Comparison of ENCODE assay signal across 17 cellular contexts in genomic region chr7:141884544-141885227, GRCh38. TPM values are rescaled to one million over a fixed set of nuclear protein-coding genes. Genes with fewer than 3 reads are reported as not detected.
DNase-seq lines count a peak whose midpoint lies in the region; ATAC-seq and TF ChIP-seq lines count a peak whose summit lies in the region.
"Had no signal": no experiment of that assay in that cellular context is flagged by ENCODE, and none has a peak within 500 bp of the region (broad histone marks: within the 10 kb centered on the region; RNA-seq: fewer than 3 reads in every experiment).

No MANE protein-coding gene starts in this region.

- no peak overlapping the region for H4K91ac ChIP-seq in mesenchymal stem cell (ENCODE audit: low read length)

- H3K23ac ChIP-seq in mesendoderm (ENCODE audit: low read length) (no peak overlapping the region), mesenchymal stem cell (ENCODE audit: low read length in 2 of 2) (no peak overlapping the region)

- H3K36me3 ChIP-seq in GM06990 (ENCODE audit: control insufficient read depth, insufficient read depth, low read length) = no peaks in the 10 kb centered on the region
- H3K36me3 ChIP-seq in mesendoderm (ENCODE audit: control insufficient read depth, insufficient read depth, low read length) = no peaks in the 10 kb centered on the region
- H3K36me3 ChIP-seq in mesenchymal stem cell (ENCODE audit: control insufficient read depth in 1 of 2, insufficient read depth in 2 of 2, low read depth in 1 of 2, low read length in 2 of 2) = no peaks in the 10 kb centered on the region
- H3K36me3 ChIP-seq: adrenal gland had no signal

- H2BK12ac ChIP-seq in mesenchymal stem cell (ENCODE audit: low read length in 2 of 2) = no peak overlapping the region

- H3K14ac ChIP-seq in mesenchymal stem cell (ENCODE audit: low read length in 2 of 2) = no peak overlapping the region

- H3K27ac ChIP-seq in mesendoderm (ENCODE audit: low read depth, low read length) = no peak overlapping the region
- no peak overlapping the region for H3K27ac ChIP-seq in mesenchymal stem cell (ENCODE audit: low read length, poor library complexity, severe bottlenecking)
- H3K27ac ChIP-seq: adrenal gland had no signal

- H3K79me2 ChIP-seq in mesendoderm (ENCODE audit: control insufficient read depth, insufficient read depth, low read length) = no peaks in the 10 kb centered on the region

- H3K4ac ChIP-seq in mesendoderm (ENCODE audit: low read depth, low read length) (no peak overlapping the region), mesenchymal stem cell (ENCODE audit: low read depth in 1 of 2, low read length in 2 of 2) (no peak overlapping the region)

- H3K79me1 ChIP-seq in mesendoderm (ENCODE audit: low read length) (no peaks in the 10 kb centered on the region), mesenchymal stem cell (replicated peaks; ENCODE audit: low read length, poor library complexity, severe bottlenecking) (no peaks in the 10 kb centered on the region)

- H3K18ac ChIP-seq in mesendoderm (ENCODE audit: low read length) (no peak overlapping the region), mesenchymal stem cell (ENCODE audit: low read depth in 1 of 2, low read length in 2 of 2) (no peak overlapping the region)

- WGBS in mesendoderm (ENCODE audit: extremely low coverage, insufficient coverage, low lambda C conversion rate) = no CpG with 5 or more reads among the region's 5 CpGs
- WGBS in mesenchymal stem cell = 78% methylated on average over 5 of the region's 5 CpGs

- H3K9ac ChIP-seq in mesendoderm (ENCODE audit: low read length) (no peak overlapping the region), mesenchymal stem cell (ENCODE audit: low read length) (no peak overlapping the region)

- H3K4me1 ChIP-seq in mesendoderm (ENCODE audit: control insufficient read depth, low read depth, low read length) (no peaks in the 10 kb centered on the region), mesenchymal stem cell (ENCODE audit: control insufficient read depth, insufficient read depth, low read depth, low read length) (no peaks in the 10 kb centered on the region)
- H3K4me1 ChIP-seq: adrenal gland had no signal

- H3K4me3 ChIP-seq in GM06990 (replicated peaks; ENCODE audit: low read depth, low read length) (no peak overlapping the region), mesendoderm (ENCODE audit: low read length) (no peak overlapping the region), mesenchymal stem cell (ENCODE audit: insufficient read depth in 1 of 2, low read depth in 1 of 2, low read length in 2 of 2) (no peak overlapping the region)
- H3K4me3 ChIP-seq: adrenal gland, K562 had no signal

- peak; percentile 82 for ATAC-seq in GM18909 (IDR thresholded peaks at IDR 0.05; ENCODE audit: poor library complexity, unreplicated experiment)
- ATAC-seq in HG02759 (IDR thresholded peaks at IDR 0.05; ENCODE audit: unreplicated experiment) = peak; percentile 91
- no peak for ATAC-seq in GM19324 (IDR thresholded peaks at IDR 0.05; ENCODE audit: low FRiP score, unreplicated experiment)
- ATAC-seq: K562, Panc1 had no signal

- H2BK15ac ChIP-seq in mesendoderm (replicated peaks; ENCODE audit: low read depth) (no peak overlapping the region), mesenchymal stem cell (ENCODE audit: low read depth, poor library complexity, severe bottlenecking) (no peak overlapping the region)

- H4K8ac ChIP-seq in mesendoderm (ENCODE audit: low read depth, low read length) (no peak overlapping the region), mesenchymal stem cell (ENCODE audit: low read length) (no peak overlapping the region)

- H3K9me3 ChIP-seq in mesenchymal stem cell (ENCODE audit: control insufficient read depth, low read length) = peaks cover 22% of the 10 kb centered on the region
- H3K9me3 ChIP-seq: adrenal gland had no signal

- H2BK120ac ChIP-seq in mesendoderm (ENCODE audit: low read depth, low read length) (no peak overlapping the region), mesenchymal stem cell (ENCODE audit: low read depth, low read length) (no peak overlapping the region)

- no peak for TF ChIP-seq CTCF in GM06990 (IDR thresholded peaks at IDR 0.05; ENCODE audit: insufficient read depth, low read length, poor library complexity, severe bottlenecking)

- DNase-seq in GM06990 (ENCODE audit: extremely low read depth, insufficient read length) = peak; percentile 77
- peak; percentile 24 for DNase-seq in HT1080 (ENCODE audit: low read depth)
- DNase-seq in NCI-H345 (lab: John Stamatoyannopoulos, UW) = no peak
- DNase-seq in mesendoderm = no peak
- DNase-seq in mesenchymal stem cell = no peak
- DNase-seq: adrenal gland, DMS53, NCI-H2081, T1000 had no signal

- no peaks in the 10 kb centered on the region for H3K27me3 ChIP-seq in GM06990 (replicated peaks; ENCODE audit: control insufficient read depth, insufficient read depth, low read length)
- H3K27me3 ChIP-seq in mesendoderm (ENCODE audit: insufficient read depth, low read length, poor library complexity) = no peaks in the 10 kb centered on the region
- H3K27me3 ChIP-seq in mesenchymal stem cell (ENCODE audit: control insufficient read depth in 1 of 2, insufficient read depth in 1 of 2, low read length in 2 of 2) = no peaks in the 10 kb centered on the region
- H3K27me3 ChIP-seq: adrenal gland had no signal

- H2AFZ ChIP-seq in mesenchymal stem cell (ENCODE audit: low read depth, low read length) = no peak overlapping the region

- H3K4me2 ChIP-seq in mesendoderm (ENCODE audit: low read length) (no peak overlapping the region), mesenchymal stem cell (ENCODE audit: low read length, poor library complexity, severe bottlenecking) (no peak overlapping the region)

- H3K56ac ChIP-seq in mesendoderm (ENCODE audit: low read length) = no peak overlapping the region

- H2BK5ac ChIP-seq in mesendoderm (ENCODE audit: low read length) = no peak overlapping the region
- no peak overlapping the region for H2BK5ac ChIP-seq in mesenchymal stem cell (ENCODE audit: low read depth, low read length, poor library complexity, severe bottlenecking)

- H2AK5ac ChIP-seq in mesendoderm (ENCODE audit: low read length) = no peak overlapping the region
- H2AK5ac ChIP-seq in mesenchymal stem cell (ENCODE audit: low read length, severe bottlenecking) = no peak overlapping the region

- no peak overlapping the region for H4K5ac ChIP-seq in mesendoderm (ENCODE audit: low read length)

RNA-seq across cellular contexts. Expression of gene OR9A4, which starts 31.5 kb away (rescaled TPM):
- not detected in 2 replicates for total RNA-seq in HT1080 (2014; rRNA removed; shearing (Covaris generic))
- polyA plus RNA-seq in HT1080 (2015; cell fraction: cytosol; rRNA removed) = not detected in 2 replicates
- polyA plus RNA-seq in HT1080 (2015; cell fraction: nucleus; rRNA removed) = not detected in 2 replicates
- polyA plus RNA-seq in mesendoderm (2013, experiment 1 of 2) = not detected
- not detected for polyA plus RNA-seq in mesendoderm (2013, experiment 2 of 2)
- not detected for polyA plus RNA-seq in mesenchymal stem cell (2013, experiment 1 of 2)
- not detected for polyA plus RNA-seq in mesenchymal stem cell (2013, experiment 2 of 2)
- total RNA-seq: adrenal gland, K562, myocyte had no signal
- polyA plus RNA-seq: adrenal gland, AG04450, K562, keratinocyte had no signal

RNA-seq across cellular contexts. Expression of gene PRSS37, which starts 43.4 kb away (rescaled TPM):
- total RNA-seq in HT1080 (2014; rRNA removed; shearing (Covaris generic)) = not detected in 2 replicates
- not detected in 2 replicates for polyA plus RNA-seq in HT1080 (2015; cell fraction: cytosol; rRNA removed)
- polyA plus RNA-seq in HT1080 (2015; cell fraction: nucleus; rRNA removed) = not detected in 2 replicates
- polyA plus RNA-seq in mesendoderm (2013, experiment 1 of 2) = not detected
- polyA plus RNA-seq in mesendoderm (2013, experiment 2 of 2) = not detected
- polyA plus RNA-seq in mesenchymal stem cell (2013, experiment 1 of 2) = not detected
- not detected for polyA plus RNA-seq in mesenchymal stem cell (2013, experiment 2 of 2)
- total RNA-seq: adrenal gland, K562, myocyte had no signal
- polyA plus RNA-seq: adrenal gland, AG04450, K562, keratinocyte had no signal

Comparison
In these comparisons a context has a peak if more than half of its experiments do, and no peak if none do; other contexts are left out.
1. DNase-seq: peak in GM06990 (single experiment) and HT1080 (single experiment); none in NCI-H345 (single experiment), mesendoderm (single experiment) and mesenchymal stem cell (single experiment).